13 cellular contexts compared by ENCODE assay signal in genomic region chr19:49939721-49940481, GRCh38. TPM values are rescaled to one million over a fixed set of nuclear protein-coding genes. Genes with fewer than 3 reads are reported as not detected.
DNase-seq lines count a peak whose midpoint lies in the region; ATAC-seq and TF ChIP-seq lines count a peak whose summit lies in the region.
"Had no signal": no experiment of that assay in that cellular context is flagged by ENCODE, and none has a peak within 500 bp of the region (broad histone marks: within the 10 kb centered on the region; RNA-seq: fewer than 3 reads in every experiment).

No MANE protein-coding gene starts in this region.

- H3K36me3 Mint-ChIP-seq in activated CD4-positive, alpha-beta T cell treated with anti-CD3 and anti-CD28 coated beads for 36 hours (ENCODE audit: low read depth), result no peaks in the 10 kb centered on the region
- H3K36me3 Mint-ChIP-seq in chondrocyte (ENCODE audit: low read depth) (no peaks in the 10 kb centered on the region), mesothelial cell of epicardium (no peaks in the 10 kb centered on the region)
- H3K36me3 Mint-ChIP-seq in activated T-cell treated with anti-CD3 and anti-CD28 coated beads, Interleukin-2, amount 50 U/mL, for 4 hours (ENCODE audit: insufficient read depth), result no peaks in the 10 kb centered on the region

- H2AFZ ChIP-seq in Karpas-422 (ENCODE audit: low read length), result no peak overlapping the region

- no peak for ATAC-seq in activated CD4-positive, alpha-beta T cell treated with anti-CD3 and anti-CD28 coated beads for 36 hours
- ATAC-seq in activated T-cell treated with anti-CD3 and anti-CD28 coated beads, Interleukin-2, amount 50 U/mL, for 4 hours, result no peak

- H3K36me3 ChIP-seq in Karpas-422 (ENCODE audit: insufficient read depth, low read length), result no peaks in the 10 kb centered on the region

- H3K27ac ChIP-seq in Karpas-422 (ENCODE audit: low read length), result no peak overlapping the region

- H3K79me2 ChIP-seq in Karpas-422 (ENCODE audit: low read length), result no peaks in the 10 kb centered on the region

- TF ChIP-seq CTCF in chondrocyte (IDR thresholded peaks at IDR 0.05) (peak; percentile 13), mesothelial cell of epicardium (IDR thresholded peaks at IDR 0.05; ENCODE audit: unreplicated experiment) (no peak)

- POLR2A ChIA-PET in activated CD4-positive, alpha-beta T cell treated with anti-CD3 and anti-CD28 coated beads for 36 hours (lab: Charles Lee), result interaction anchor here (0.7 kb wide), 1 partner anchor 46 kb away, joined by 3 read pairs; no protein-coding TSS in a partner anchor

- H3K27me3 ChIP-seq in Karpas-422 (ENCODE audit: low read length), result no peaks in the 10 kb centered on the region

- peaks cover 10% of the 10 kb centered on the region for H3K27me3 Mint-ChIP-seq in activated CD4-positive, alpha-beta T cell treated with anti-CD3 and anti-CD28 coated beads for 36 hours
- H3K27me3 Mint-ChIP-seq in chondrocyte (ENCODE audit: low read depth) (peaks cover 24% of the 10 kb centered on the region), mesothelial cell of epicardium (ENCODE audit: low read depth) (peaks cover 12% of the 10 kb centered on the region)
- H3K27me3 Mint-ChIP-seq in activated T-cell treated with anti-CD3 and anti-CD28 coated beads, Interleukin-2, amount 50 U/mL, for 4 hours (ENCODE audit: low read depth), result peaks cover 15% of the 10 kb centered on the region

- CTCF ChIA-PET in activated CD4-positive, alpha-beta T cell treated with anti-CD3 and anti-CD28 coated beads for 36 hours (lab: Charles Lee), result interaction anchor here (2.6 kb wide), 1 partner anchor 40 kb away, joined by 18 read pairs; no protein-coding TSS in a partner anchor

- intact Hi-C loops in activated CD4-positive, alpha-beta T cell treated with anti-CD3 and anti-CD28 coated beads for 36 hours (cut with DNase I, micrococcal nuclease), result no loop called here
- intact Hi-C loops in posterior vena cava (cut with DNase I), result loop anchor here (5.0 kb wide), 1 partner anchor 42 kb away; no protein-coding TSS in a partner anchor

- H3K9me2 ChIP-seq in Karpas-422 (replicated peaks; ENCODE audit: insufficient read depth, low read length), result no peaks in the 10 kb centered on the region

- H3K27ac Mint-ChIP-seq in activated CD4-positive, alpha-beta T cell treated with anti-CD3 and anti-CD28 coated beads for 36 hours, result no peak overlapping the region
- no peak overlapping the region for H3K27ac Mint-ChIP-seq in chondrocyte (ENCODE audit: unreplicated experiment)
- H3K27ac Mint-ChIP-seq in mesothelial cell of epicardium, result no peak overlapping the region

- no peak overlapping the region for H3K9ac ChIP-seq in Karpas-422 (ENCODE audit: low read length)

- H4K20me1 ChIP-seq in Karpas-422 (ENCODE audit: insufficient read depth, low read depth, low read length), result 0 out of 2 replicates have a peak, but pooled peaks cover 4% of the 10 kb centered on the region

- peaks cover 16% of the 10 kb centered on the region for H3K4me1 Mint-ChIP-seq in activated CD4-positive, alpha-beta T cell treated with anti-CD3 and anti-CD28 coated beads for 36 hours
- peaks cover 5% of the 10 kb centered on the region for H3K4me1 Mint-ChIP-seq in chondrocyte (ENCODE audit: low read depth)
- peaks cover 4% of the 10 kb centered on the region for H3K4me1 Mint-ChIP-seq in activated T-cell treated with anti-CD3 and anti-CD28 coated beads, Interleukin-2, amount 50 U/mL, for 4 hours (ENCODE audit: low read depth)
- no peaks in the 10 kb centered on the region for H3K4me1 Mint-ChIP-seq in mesothelial cell of epicardium

- no peaks in the 10 kb centered on the region for H3K9me3 ChIP-seq in Karpas-422 (ENCODE audit: low read length)

- no peak overlapping the region for H3K4me2 ChIP-seq in Karpas-422 (ENCODE audit: low read depth, low read length, poor library complexity, severe bottlenecking)

- H3K9me3 Mint-ChIP-seq in activated CD4-positive, alpha-beta T cell treated with anti-CD3 and anti-CD28 coated beads for 36 hours (ENCODE audit: low read depth), result no peaks in the 10 kb centered on the region
- H3K9me3 Mint-ChIP-seq in chondrocyte (ENCODE audit: low read depth) (no peaks in the 10 kb centered on the region), mesothelial cell of epicardium (no peaks in the 10 kb centered on the region)
- H3K9me3 Mint-ChIP-seq in activated T-cell treated with anti-CD3 and anti-CD28 coated beads, Interleukin-2, amount 50 U/mL, for 4 hours, result no peaks in the 10 kb centered on the region

- no peak overlapping the region for H3K4me3 ChIP-seq in Karpas-422 (ENCODE audit: low read length)

- H3K4me1 ChIP-seq in Karpas-422 (ENCODE audit: low read length), result peaks cover 9% of the 10 kb centered on the region

- no peak overlapping the region for H3K4me3 Mint-ChIP-seq in activated CD4-positive, alpha-beta T cell treated with anti-CD3 and anti-CD28 coated beads for 36 hours
- no peak overlapping the region for H3K4me3 Mint-ChIP-seq in chondrocyte (ENCODE audit: unreplicated experiment)
- no peak overlapping the region for H3K4me3 Mint-ChIP-seq in activated T-cell treated with anti-CD3 and anti-CD28 coated beads, Interleukin-2, amount 50 U/mL, for 4 hours
- no peak overlapping the region for H3K4me3 Mint-ChIP-seq in mesothelial cell of epicardium

- DNase-seq in activated CD4-positive, alpha-beta T cell treated with anti-CD3 and anti-CD28 coated beads for 36 hours, result peak; percentile 24
- DNase-seq in activated CD4-positive, alpha-beta T cell treated with anti-CD3 and anti-CD28 coated beads for 1 hour, result no peak
- peak; percentile 75 for DNase-seq in Karpas-422
- peak; percentile 64 for DNase-seq in chondrocyte (ENCODE audit: low spot score)
- DNase-seq in posterior vena cava (ENCODE audit: low spot score), result peak; percentile 53
- DNase-seq in DMS153 (lab: John Stamatoyannopoulos, UW), result no peak
- no peak for DNase-seq in activated T-cell treated with anti-CD3 and anti-CD28 coated beads, Interleukin-2, amount 50 U/mL, for 4 hours
- DNase-seq in mesothelial cell of epicardium (ENCODE audit: low spot score in 2 of 2, unreplicated experiment in 2 of 2), result no peak
- DNase-seq: activated CD4-positive, alpha-beta T cell treated with anti-CD3 and anti-CD28 coated beads for 4 hours; foreskin fibroblast; NCI-H1417; T-helper 1 cell had no signal

RNA-seq across cellular contexts. Expression of gene NUP62, which starts 10.6 kb away (rescaled TPM):
- 100 to 1,000 TPM; 127 to 188 TPM for total RNA-seq in activated CD4-positive, alpha-beta T cell treated with anti-CD3 and anti-CD28 coated beads for 36 hours
- 35.0 and 37.9 TPM in 2 replicates for total RNA-seq in Karpas-422 (2014; rRNA removed; shearing (Covaris generic); ENCODE audit: low replicate concordance)
- total RNA-seq in chondrocyte (41.0 to 50.5 TPM (median 44.7 TPM) in 3 replicates), posterior vena cava (10 to 100 TPM; 21.9 to 27.1 TPM), mesothelial cell of epicardium (67.6 to 78.9 TPM (median 71.8 TPM) in 3 replicates)
- total RNA-seq in activated T-cell treated with anti-CD3 and anti-CD28 coated beads, Interleukin-2, amount 50 U/mL, for 4 hours, result 100 to 1,000 TPM; 172 to 189 (median 184) TPM

RNA-seq across cellular contexts. Expression of gene ATF5, which starts 10.9 kb away (rescaled TPM):
- 10 to 100 TPM; 12.5 to 14.1 TPM for total RNA-seq in activated CD4-positive, alpha-beta T cell treated with anti-CD3 and anti-CD28 coated beads for 36 hours
- total RNA-seq in Karpas-422 (2014; rRNA removed; shearing (Covaris generic); ENCODE audit: low replicate concordance), result 454 and 537 TPM in 2 replicates
- total RNA-seq in chondrocyte (16.7 to 53.4 TPM (median 53.3 TPM) in 3 replicates), posterior vena cava (10 to 100 TPM; 18.8 to 37.0 TPM), mesothelial cell of epicardium (21.7 to 22.7 TPM (median 22.1 TPM) in 3 replicates)
- total RNA-seq in activated T-cell treated with anti-CD3 and anti-CD28 coated beads, Interleukin-2, amount 50 U/mL, for 4 hours, result 10 to 100 TPM; 58.4 to 73.1 (median 60.6) TPM

RNA-seq across cellular contexts. Expression of gene SIGLEC11, which starts 21.1 kb away (rescaled TPM):
- total RNA-seq in activated CD4-positive, alpha-beta T cell treated with anti-CD3 and anti-CD28 coated beads for 36 hours, result not detected
- 0.87 TPM in 1 of 2 replicates, not detected in the other for total RNA-seq in Karpas-422 (2014; rRNA removed; shearing (Covaris generic); ENCODE audit: low replicate concordance)
- total RNA-seq in chondrocyte (not detected in 3 replicates), posterior vena cava (1 to 10 TPM in 1 of 2 donors, under 1 TPM in 1; 0.95 to 3.3 TPM), mesothelial cell of epicardium (0.62 to 2.8 TPM (median 1.7 TPM) in 3 replicates)
- not detected for total RNA-seq in activated T-cell treated with anti-CD3 and anti-CD28 coated beads, Interleukin-2, amount 50 U/mL, for 4 hours

RNA-seq across cellular contexts. Expression of gene IL4I1, which starts 43.2 kb away (rescaled TPM):
- total RNA-seq in activated CD4-positive, alpha-beta T cell treated with anti-CD3 and anti-CD28 coated beads for 36 hours, result 10 to 100 TPM; 21.2 to 22.2 TPM
- not detected in 2 replicates for total RNA-seq in Karpas-422 (2014; rRNA removed; shearing (Covaris generic); ENCODE audit: low replicate concordance)
- 0.17 TPM in 1 of 3 replicates, not detected in the others for total RNA-seq in chondrocyte
- 1 to 10 TPM; 1.1 to 1.3 TPM for total RNA-seq in posterior vena cava
- 10 to 100 TPM; 24.7 to 52.7 (median 36.4) TPM for total RNA-seq in activated T-cell treated with anti-CD3 and anti-CD28 coated beads, Interleukin-2, amount 50 U/mL, for 4 hours
- total RNA-seq in mesothelial cell of epicardium, result 1.3 to 1.7 TPM (median 1.6 TPM) in 3 replicates
- total RNA-seq: temporal lobe had no signal

Comparison
In these comparisons a context has a peak if more than half of its experiments do, and no peak if none do; other contexts are left out.
1. DNase-seq: peak in activated CD4-positive, alpha-beta T cell treated with anti-CD3 and anti-CD28 coated beads for 36 hours (single experiment), Karpas-422 (single experiment), chondrocyte (single experiment) and posterior vena cava (single experiment); none in activated CD4-positive, alpha-beta T cell treated with anti-CD3 and anti-CD28 coated beads for 1 hour (single experiment), DMS153 (single experiment), activated T-cell treated with anti-CD3 and anti-CD28 coated beads, Interleukin-2, amount 50 U/mL, for 4 hours (single experiment) and mesothelial cell of epicardium (0 of 2).
2. intact Hi-C loops: an anchor here in posterior vena cava (5.0 kb wide); none called in activated CD4-positive, alpha-beta T cell treated with anti-CD3 and anti-CD28 coated beads for 36 hours.